In genomic region chr16:11312718-11313492, GRCh38 we compare ENCODE assay signal across 8 cellular contexts. TPM values are rescaled to one million over a fixed set of nuclear protein-coding genes. Genes with fewer than 3 reads are reported as not detected.
DNase-seq lines count a peak whose midpoint lies in the region; ATAC-seq and TF ChIP-seq lines count a peak whose summit lies in the region.

No MANE protein-coding gene starts in this region.

- H3K4me3 Mint-ChIP-seq in activated naive CD8-positive, alpha-beta T cell treated with anti-CD3 and anti-CD28 coated beads, Interleukin-2, amount 10 ng/mL, durations not matched to agents 7 days and 5 days = peak overlapping the region; percentile 58

- peak overlapping the region; percentile 50 for H3K9ac ChIP-seq in HUES48 (ENCODE audit: low read depth, low read length)

- H3K4me3 ChIP-seq in HUES48 (ENCODE audit: low read depth, low read length) (0 out of 2 replicates have a peak overlapping the region, but pooled peaks have one; percentile 13), lower lobe of right lung (no peak overlapping the region)

- TF ChIP-seq CTCF in lower lobe of right lung (IDR thresholded peaks at IDR 0.05) = no peak

- intact Hi-C loops in lower lobe of right lung (cut with DNase I) = no loop called here

- H3K4me1 Mint-ChIP-seq in activated naive CD8-positive, alpha-beta T cell treated with anti-CD3 and anti-CD28 coated beads, Interleukin-2, amount 10 ng/mL, durations not matched to agents 7 days and 5 days = peaks cover 68% of the 10 kb centered on the region

- H3K4me1 ChIP-seq in HUES48 (ENCODE audit: control insufficient read depth, insufficient read depth, low read length) = peaks cover 43% of the 10 kb centered on the region
- H3K4me1 ChIP-seq in lower lobe of right lung = peaks cover 48% of the 10 kb centered on the region

- POLR2A ChIA-PET in activated naive CD8-positive, alpha-beta T cell treated with anti-CD3 and anti-CD28 coated beads, Interleukin-2, amount 10 ng/mL, durations not matched to agents 7 days and 5 days (lab: Charles Lee) = interaction anchor here (0.7 to 7.3 kb wide), 13 partner anchors 8 to 131 kb away, joined by 3 to 96 read pairs (median 3); partner anchors contain the start of genes RMI2 and SOCS1

- H3K36me3 ChIP-seq in HUES48 (ENCODE audit: control insufficient read depth, insufficient read depth, low read length) = no peaks in the 10 kb centered on the region
- H3K36me3 ChIP-seq in lower lobe of right lung = no peaks in the 10 kb centered on the region

- peak overlapping the region; percentile 75 for H3K27ac Mint-ChIP-seq in activated naive CD8-positive, alpha-beta T cell treated with anti-CD3 and anti-CD28 coated beads, Interleukin-2, amount 10 ng/mL, durations not matched to agents 7 days and 5 days

- H3K27me3 ChIP-seq in HUES48 (ENCODE audit: control insufficient read depth, insufficient read depth, low read length) (no peaks in the 10 kb centered on the region), lower lobe of right lung (ENCODE audit: low read depth) (no peaks in the 10 kb centered on the region)

- H3K36me3 Mint-ChIP-seq in activated naive CD8-positive, alpha-beta T cell treated with anti-CD3 and anti-CD28 coated beads, Interleukin-2, amount 10 ng/mL, durations not matched to agents 7 days and 5 days = no peaks in the 10 kb centered on the region

- H3K9me3 ChIP-seq in HUES48 (ENCODE audit: control insufficient read depth, insufficient read depth, low read length) (no peaks in the 10 kb centered on the region), lower lobe of right lung (no peaks in the 10 kb centered on the region)

- H3K27me3 Mint-ChIP-seq in activated naive CD8-positive, alpha-beta T cell treated with anti-CD3 and anti-CD28 coated beads, Interleukin-2, amount 10 ng/mL, durations not matched to agents 7 days and 5 days = no peaks in the 10 kb centered on the region

- H3K27ac ChIP-seq in HUES48 (ENCODE audit: low read depth, low read length) = peak overlapping the region; percentile 82
- no peak overlapping the region for H3K27ac ChIP-seq in lower lobe of right lung

- ATAC-seq in activated naive CD8-positive, alpha-beta T cell treated with anti-CD3 and anti-CD28 coated beads, Interleukin-2, amount 10 ng/mL, durations not matched to agents 7 days and 5 days (ENCODE audit: low read depth) = peak; percentile 30
- ATAC-seq in lower lobe of right lung (peak; percentile 49 to 69), HG03565 (IDR thresholded peaks at IDR 0.05; ENCODE audit: unreplicated experiment) (no peak), GM21390 (IDR thresholded peaks at IDR 0.05; ENCODE audit: unreplicated experiment) (no peak)

- DNase-seq in CD1c-positive myeloid dendritic cell (ENCODE audit: extremely low spot score) = peak; percentile 27
- DNase-seq in activated naive CD8-positive, alpha-beta T cell treated with anti-CD3 and anti-CD28 coated beads, Interleukin-2, amount 10 ng/mL, durations not matched to agents 7 days and 5 days = no peak
- no peak for DNase-seq in lower lobe of right lung
- no peak for DNase-seq in NCI-H510A (lab: John Stamatoyannopoulos, UW)
- no peak for DNase-seq in SHP77 treated with DMSO at 0.1 percent for 48 hours (lab: John Stamatoyannopoulos, UW)

- H3K9me3 Mint-ChIP-seq in activated naive CD8-positive, alpha-beta T cell treated with anti-CD3 and anti-CD28 coated beads, Interleukin-2, amount 10 ng/mL, durations not matched to agents 7 days and 5 days = no peaks in the 10 kb centered on the region

RNA-seq across cellular contexts. Expression of gene PRM1, which starts 31.8 kb away (rescaled TPM):
- not detected for total RNA-seq in activated naive CD8-positive, alpha-beta T cell treated with anti-CD3 and anti-CD28 coated beads, Interleukin-2, amount 10 ng/mL, durations not matched to agents 7 days and 5 days
- not detected for total RNA-seq in lower lobe of right lung

RNA-seq across cellular contexts. Expression of gene RMI2, which starts 32.4 kb away (rescaled TPM):
- total RNA-seq in activated naive CD8-positive, alpha-beta T cell treated with anti-CD3 and anti-CD28 coated beads, Interleukin-2, amount 10 ng/mL, durations not matched to agents 7 days and 5 days = 10 to 100 TPM; 89.8 to 93.0 TPM
- 1.7 TPM for total RNA-seq in lower lobe of right lung

RNA-seq across cellular contexts. Expression of gene PRM2, which starts 36.6 kb away (rescaled TPM):
- total RNA-seq in activated naive CD8-positive, alpha-beta T cell treated with anti-CD3 and anti-CD28 coated beads, Interleukin-2, amount 10 ng/mL, durations not matched to agents 7 days and 5 days = not detected
- not detected for total RNA-seq in lower lobe of right lung

RNA-seq across cellular contexts. Expression of gene PRM3, which starts 39.5 kb away (rescaled TPM):
- total RNA-seq in activated naive CD8-positive, alpha-beta T cell treated with anti-CD3 and anti-CD28 coated beads, Interleukin-2, amount 10 ng/mL, durations not matched to agents 7 days and 5 days = not detected
- not detected for total RNA-seq in lower lobe of right lung

RNA-seq across cellular contexts. Expression of gene TNP2, which starts 43.8 kb away (rescaled TPM):
- total RNA-seq in activated naive CD8-positive, alpha-beta T cell treated with anti-CD3 and anti-CD28 coated beads, Interleukin-2, amount 10 ng/mL, durations not matched to agents 7 days and 5 days = not detected
- total RNA-seq in lower lobe of right lung = not detected

Comparison
In these comparisons a context has a peak if more than half of its experiments do, and no peak if none do; other contexts are left out.
1. ATAC-seq: peak in activated naive CD8-positive, alpha-beta T cell treated with anti-CD3 and anti-CD28 coated beads, Interleukin-2, amount 10 ng/mL, durations not matched to agents 7 days and 5 days (single experiment) and lower lobe of right lung (2 of 2); none in HG03565 (single experiment) and GM21390 (single experiment).
2. RNA of gene RMI2, which starts 32.4 kb away (total RNA-seq): 89.8 to 93.0 TPM in activated naive CD8-positive, alpha-beta T cell treated with anti-CD3 and anti-CD28 coated beads, Interleukin-2, amount 10 ng/mL, durations not matched to agents 7 days and 5 days; 1.7 TPM in lower lobe of right lung (single experiment); every median in the first group is over 10 times any median in the second.